Comparison of ENCODE assay signal across 1 cellular context in the genomic region with DNA sequence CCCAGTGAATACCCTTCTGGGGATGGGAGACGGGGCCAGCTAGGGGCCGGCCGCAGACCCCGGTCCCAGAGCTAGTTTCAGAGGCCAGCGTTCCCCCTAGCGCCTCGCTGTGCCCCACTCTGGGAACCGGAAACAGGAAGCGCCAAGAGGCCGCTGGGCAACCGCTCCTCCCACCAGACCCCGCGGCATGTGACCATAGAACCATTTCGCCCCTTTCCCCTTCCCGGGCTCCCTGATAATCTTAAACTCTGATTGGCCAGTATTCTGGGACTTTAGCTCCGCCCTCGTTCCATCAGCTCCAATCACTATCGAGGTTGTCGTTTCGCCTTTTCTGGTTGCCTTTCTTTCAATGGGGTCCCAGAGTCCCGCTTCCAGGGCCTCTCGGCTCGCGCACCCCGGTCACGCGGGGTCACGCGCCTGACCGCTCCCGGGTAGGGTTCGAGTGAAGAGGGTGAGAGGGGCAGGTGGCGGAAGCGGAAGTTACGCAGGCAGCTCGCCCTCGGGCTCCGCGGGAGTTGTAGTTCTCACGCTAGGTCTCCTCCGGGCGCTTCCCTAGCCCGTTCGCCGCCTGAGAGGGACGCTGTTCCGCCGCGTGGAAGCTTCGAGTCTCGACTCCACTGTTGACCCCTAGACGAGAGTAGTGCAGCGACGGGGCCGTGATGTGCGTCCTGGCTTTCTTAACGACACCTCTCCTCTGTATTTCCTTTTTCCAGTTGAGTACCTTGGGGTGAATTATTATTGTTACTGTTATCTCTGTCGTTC.
TF ChIP-seq lines count a peak whose summit lies in the region.

A gene (minus strand): TSS at position 121 of the 762 bp plus-strand sequence. CDS start 3,241 bp downstream, outside the sequence.

TF ChIP-seq in GM12878, 131 proteins besides CTCF, POLR2A, EP300 and RAD21 (continued from another document and continues in another):
- TF ChIP-seq, protein P1, sequence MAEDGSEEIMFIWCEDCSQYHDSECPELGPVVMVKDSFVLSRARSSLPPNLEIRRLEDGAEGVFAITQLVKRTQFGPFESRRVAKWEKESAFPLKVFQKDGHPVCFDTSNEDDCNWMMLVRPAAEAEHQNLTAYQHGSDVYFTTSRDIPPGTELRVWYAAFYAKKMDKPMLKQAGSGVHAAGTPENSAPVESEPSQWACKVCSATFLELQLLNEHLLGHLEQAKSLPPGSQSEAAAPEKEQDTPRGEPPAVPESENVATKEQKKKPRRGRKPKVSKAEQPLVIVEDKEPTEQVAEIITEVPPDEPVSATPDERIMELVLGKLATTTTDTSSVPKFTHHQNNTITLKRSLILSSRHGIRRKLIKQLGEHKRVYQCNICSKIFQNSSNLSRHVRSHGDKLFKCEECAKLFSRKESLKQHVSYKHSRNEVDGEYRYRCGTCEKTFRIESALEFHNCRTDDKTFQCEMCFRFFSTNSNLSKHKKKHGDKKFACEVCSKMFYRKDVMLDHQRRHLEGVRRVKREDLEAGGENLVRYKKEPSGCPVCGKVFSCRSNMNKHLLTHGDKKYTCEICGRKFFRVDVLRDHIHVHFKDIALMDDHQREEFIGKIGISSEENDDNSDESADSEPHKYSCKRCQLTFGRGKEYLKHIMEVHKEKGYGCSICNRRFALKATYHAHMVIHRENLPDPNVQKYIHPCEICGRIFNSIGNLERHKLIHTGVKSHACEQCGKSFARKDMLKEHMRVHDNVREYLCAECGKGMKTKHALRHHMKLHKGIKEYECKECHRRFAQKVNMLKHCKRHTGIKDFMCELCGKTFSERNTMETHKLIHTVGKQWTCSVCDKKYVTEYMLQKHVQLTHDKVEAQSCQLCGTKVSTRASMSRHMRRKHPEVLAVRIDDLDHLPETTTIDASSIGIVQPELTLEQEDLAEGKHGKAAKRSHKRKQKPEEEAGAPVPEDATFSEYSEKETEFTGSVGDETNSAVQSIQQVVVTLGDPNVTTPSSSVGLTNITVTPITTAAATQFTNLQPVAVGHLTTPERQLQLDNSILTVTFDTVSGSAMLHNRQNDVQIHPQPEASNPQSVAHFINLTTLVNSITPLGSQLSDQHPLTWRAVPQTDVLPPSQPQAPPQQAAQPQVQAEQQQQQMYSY (CRISPR knock-in tag; IDR thresholded peaks at IDR 0.05), result no peak
- TF ChIP-seq ESRRA (IDR thresholded peaks at IDR 0.05; ENCODE audit: low read length), result no peak
- TF ChIP-seq, protein P2, sequence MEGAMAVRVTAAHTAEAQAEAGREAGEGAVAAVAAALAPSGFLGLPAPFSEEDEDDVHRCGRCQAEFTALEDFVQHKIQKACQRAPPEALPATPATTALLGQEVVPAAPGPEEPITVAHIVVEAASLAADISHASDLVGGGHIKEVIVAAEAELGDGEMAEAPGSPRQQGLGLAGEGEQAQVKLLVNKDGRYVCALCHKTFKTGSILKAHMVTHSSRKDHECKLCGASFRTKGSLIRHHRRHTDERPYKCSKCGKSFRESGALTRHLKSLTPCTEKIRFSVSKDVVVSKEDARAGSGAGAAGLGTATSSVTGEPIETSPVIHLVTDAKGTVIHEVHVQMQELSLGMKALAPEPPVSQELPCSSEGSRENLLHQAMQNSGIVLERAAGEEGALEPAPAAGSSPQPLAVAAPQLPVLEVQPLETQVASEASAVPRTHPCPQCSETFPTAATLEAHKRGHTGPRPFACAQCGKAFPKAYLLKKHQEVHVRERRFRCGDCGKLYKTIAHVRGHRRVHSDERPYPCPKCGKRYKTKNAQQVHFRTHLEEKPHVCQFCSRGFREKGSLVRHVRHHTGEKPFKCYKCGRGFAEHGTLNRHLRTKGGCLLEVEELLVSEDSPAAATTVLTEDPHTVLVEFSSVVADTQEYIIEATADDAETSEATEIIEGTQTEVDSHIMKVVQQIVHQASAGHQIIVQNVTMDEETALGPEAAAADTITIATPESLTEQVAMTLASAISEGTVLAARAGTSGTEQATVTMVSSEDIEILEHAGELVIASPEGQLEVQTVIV (IDR thresholded peaks at IDR 0.05; ENCODE audit: borderline replicate concordance, partially characterized antibody), result peak; percentile 60
- TF ChIP-seq, protein P3, sequence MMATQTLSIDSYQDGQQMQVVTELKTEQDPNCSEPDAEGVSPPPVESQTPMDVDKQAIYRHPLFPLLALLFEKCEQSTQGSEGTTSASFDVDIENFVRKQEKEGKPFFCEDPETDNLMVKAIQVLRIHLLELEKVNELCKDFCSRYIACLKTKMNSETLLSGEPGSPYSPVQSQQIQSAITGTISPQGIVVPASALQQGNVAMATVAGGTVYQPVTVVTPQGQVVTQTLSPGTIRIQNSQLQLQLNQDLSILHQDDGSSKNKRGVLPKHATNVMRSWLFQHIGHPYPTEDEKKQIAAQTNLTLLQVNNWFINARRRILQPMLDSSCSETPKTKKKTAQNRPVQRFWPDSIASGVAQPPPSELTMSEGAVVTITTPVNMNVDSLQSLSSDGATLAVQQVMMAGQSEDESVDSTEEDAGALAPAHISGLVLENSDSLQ (IDR thresholded peaks at IDR 0.05), result 0 out of 2 replicates have a peak, but pooled peaks have one; percentile 20
- TF ChIP-seq FOS (IDR thresholded peaks at IDR 0.05; ENCODE audit: borderline replicate concordance, extremely low read depth, insufficient read length), result no peak
- TF ChIP-seq, protein P4, sequence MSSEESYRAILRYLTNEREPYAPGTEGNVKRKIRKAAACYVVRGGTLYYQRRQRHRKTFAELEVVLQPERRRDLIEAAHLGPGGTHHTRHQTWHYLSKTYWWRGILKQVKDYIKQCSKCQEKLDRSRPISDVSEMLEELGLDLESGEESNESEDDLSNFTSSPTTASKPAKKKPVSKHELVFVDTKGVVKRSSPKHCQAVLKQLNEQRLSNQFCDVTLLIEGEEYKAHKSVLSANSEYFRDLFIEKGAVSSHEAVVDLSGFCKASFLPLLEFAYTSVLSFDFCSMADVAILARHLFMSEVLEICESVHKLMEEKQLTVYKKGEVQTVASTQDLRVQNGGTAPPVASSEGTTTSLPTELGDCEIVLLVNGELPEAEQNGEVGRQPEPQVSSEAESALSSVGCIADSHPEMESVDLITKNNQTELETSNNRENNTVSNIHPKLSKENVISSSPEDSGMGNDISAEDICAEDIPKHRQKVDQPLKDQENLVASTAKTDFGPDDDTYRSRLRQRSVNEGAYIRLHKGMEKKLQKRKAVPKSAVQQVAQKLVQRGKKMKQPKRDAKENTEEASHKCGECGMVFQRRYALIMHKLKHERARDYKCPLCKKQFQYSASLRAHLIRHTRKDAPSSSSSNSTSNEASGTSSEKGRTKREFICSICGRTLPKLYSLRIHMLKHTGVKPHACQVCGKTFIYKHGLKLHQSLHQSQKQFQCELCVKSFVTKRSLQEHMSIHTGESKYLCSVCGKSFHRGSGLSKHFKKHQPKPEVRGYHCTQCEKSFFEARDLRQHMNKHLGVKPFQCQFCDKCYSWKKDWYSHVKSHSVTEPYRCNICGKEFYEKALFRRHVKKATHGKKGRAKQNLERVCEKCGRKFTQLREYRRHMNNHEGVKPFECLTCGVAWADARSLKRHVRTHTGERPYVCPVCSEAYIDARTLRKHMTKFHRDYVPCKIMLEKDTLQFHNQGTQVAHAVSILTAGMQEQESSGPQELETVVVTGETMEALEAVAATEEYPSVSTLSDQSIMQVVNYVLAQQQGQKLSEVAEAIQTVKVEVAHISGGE (CRISPR knock-in tag; IDR thresholded peaks at IDR 0.05), result no peak
- peak; percentile 76 for TF ChIP-seq CHD2 (IDR thresholded peaks at IDR 0.05; ENCODE audit: borderline replicate concordance, low read depth, low read length)
- peak; percentile 64; the same call in 1 of the 2 replicates for TF ChIP-seq TBL1XR1 (IDR thresholded peaks at IDR 0.05; ENCODE audit: low read depth, low read length)
- no peak for TF ChIP-seq CHD4 (IDR thresholded peaks at IDR 0.05)
- TF ChIP-seq TCF3 (IDR thresholded peaks at IDR 0.05; ENCODE audit: borderline replicate concordance, insufficient read depth, low read depth, low read length), result no peak
- TF ChIP-seq, protein P5, sequence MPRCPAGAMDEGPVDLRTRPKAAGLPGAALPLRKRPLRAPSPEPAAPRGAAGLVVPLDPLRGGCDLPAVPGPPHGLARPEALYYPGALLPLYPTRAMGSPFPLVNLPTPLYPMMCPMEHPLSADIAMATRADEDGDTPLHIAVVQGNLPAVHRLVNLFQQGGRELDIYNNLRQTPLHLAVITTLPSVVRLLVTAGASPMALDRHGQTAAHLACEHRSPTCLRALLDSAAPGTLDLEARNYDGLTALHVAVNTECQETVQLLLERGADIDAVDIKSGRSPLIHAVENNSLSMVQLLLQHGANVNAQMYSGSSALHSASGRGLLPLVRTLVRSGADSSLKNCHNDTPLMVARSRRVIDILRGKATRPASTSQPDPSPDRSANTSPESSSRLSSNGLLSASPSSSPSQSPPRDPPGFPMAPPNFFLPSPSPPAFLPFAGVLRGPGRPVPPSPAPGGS (IDR thresholded peaks at IDR 0.05; ENCODE audit: borderline replicate concordance, insufficient read depth, low read depth, low read length, poor library complexity, severe bottlenecking), result peak; percentile 51
- TF ChIP-seq NBN (IDR thresholded peaks at IDR 0.05), result peak; percentile 30; the same call in 1 of the 2 replicates
- TF ChIP-seq NFYA (IDR thresholded peaks at IDR 0.05; ENCODE audit: borderline replicate concordance, low read depth, low read length), result no peak
- TF ChIP-seq TCF7 (IDR thresholded peaks at IDR 0.05; ENCODE audit: borderline replicate concordance), result no peak
- TF ChIP-seq KDM1A (IDR thresholded peaks at IDR 0.05; ENCODE audit: borderline replicate concordance), result no peak
- TF ChIP-seq EZH2 (IDR thresholded peaks at IDR 0.05; ENCODE audit: borderline replicate concordance, control insufficient read depth, low read depth, low read length), result no peak
- TF ChIP-seq HDAC6 (IDR thresholded peaks at IDR 0.05; ENCODE audit: unreplicated experiment), result no peak
- peak; percentile 63; the same call in 1 of the 2 replicates for TF ChIP-seq MXI1 (IDR thresholded peaks at IDR 0.05; ENCODE audit: low read depth, low read length)
- no peak for TF ChIP-seq SREBF2 (IDR thresholded peaks at IDR 0.05; ENCODE audit: low read length)
- TF ChIP-seq MYB (IDR thresholded peaks at IDR 0.05; ENCODE audit: borderline replicate concordance, low read depth, low read length), result no peak
- peak; percentile 23; the same call in 1 of the 2 replicates for TF ChIP-seq LARP7 (IDR thresholded peaks at IDR 0.05)
- peak; percentile 63 for TF ChIP-seq SREBF1 (IDR thresholded peaks at IDR 0.05; ENCODE audit: low read length)
- TF ChIP-seq SMC3 (IDR thresholded peaks at IDR 0.05; ENCODE audit: borderline replicate concordance, low read length), result peak; percentile 39; the same call in 1 of the 2 replicates
- peak; percentile 78 for TF ChIP-seq GATAD2B (conservative IDR thresholded peaks at IDR 0.05; ENCODE audit: low read depth)
- TF ChIP-seq PAX8 (IDR thresholded peaks at IDR 0.05), result no peak
- TF ChIP-seq, protein P6, sequence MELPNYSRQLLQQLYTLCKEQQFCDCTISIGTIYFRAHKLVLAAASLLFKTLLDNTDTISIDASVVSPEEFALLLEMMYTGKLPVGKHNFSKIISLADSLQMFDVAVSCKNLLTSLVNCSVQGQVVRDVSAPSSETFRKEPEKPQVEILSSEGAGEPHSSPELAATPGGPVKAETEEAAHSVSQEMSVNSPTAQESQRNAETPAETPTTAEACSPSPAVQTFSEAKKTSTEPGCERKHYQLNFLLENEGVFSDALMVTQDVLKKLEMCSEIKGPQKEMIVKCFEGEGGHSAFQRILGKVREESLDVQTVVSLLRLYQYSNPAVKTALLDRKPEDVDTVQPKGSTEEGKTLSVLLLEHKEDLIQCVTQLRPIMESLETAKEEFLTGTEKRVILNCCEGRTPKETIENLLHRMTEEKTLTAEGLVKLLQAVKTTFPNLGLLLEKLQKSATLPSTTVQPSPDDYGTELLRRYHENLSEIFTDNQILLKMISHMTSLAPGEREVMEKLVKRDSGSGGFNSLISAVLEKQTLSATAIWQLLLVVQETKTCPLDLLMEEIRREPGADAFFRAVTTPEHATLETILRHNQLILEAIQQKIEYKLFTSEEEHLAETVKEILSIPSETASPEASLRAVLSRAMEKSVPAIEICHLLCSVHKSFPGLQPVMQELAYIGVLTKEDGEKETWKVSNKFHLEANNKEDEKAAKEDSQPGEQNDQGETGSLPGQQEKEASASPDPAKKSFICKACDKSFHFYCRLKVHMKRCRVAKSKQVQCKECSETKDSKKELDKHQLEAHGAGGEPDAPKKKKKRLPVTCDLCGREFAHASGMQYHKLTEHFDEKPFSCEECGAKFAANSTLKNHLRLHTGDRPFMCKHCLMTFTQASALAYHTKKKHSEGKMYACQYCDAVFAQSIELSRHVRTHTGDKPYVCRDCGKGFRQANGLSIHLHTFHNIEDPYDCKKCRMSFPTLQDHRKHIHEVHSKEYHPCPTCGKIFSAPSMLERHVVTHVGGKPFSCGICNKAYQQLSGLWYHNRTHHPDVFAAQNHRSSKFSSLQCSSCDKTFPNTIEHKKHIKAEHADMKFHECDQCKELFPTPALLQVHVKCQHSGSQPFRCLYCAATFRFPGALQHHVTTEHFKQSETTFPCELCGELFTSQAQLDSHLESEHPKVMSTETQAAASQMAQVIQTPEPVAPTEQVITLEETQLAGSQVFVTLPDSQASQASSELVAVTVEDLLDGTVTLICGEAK (IDR thresholded peaks at IDR 0.05; ENCODE audit: borderline replicate concordance), result peak; percentile 96
- peak; percentile 97 for TF ChIP-seq CREB1 (IDR thresholded peaks at IDR 0.05; ENCODE audit: low read depth)
- TF ChIP-seq MTA2 (IDR thresholded peaks at IDR 0.05; ENCODE audit: low read depth), result peak; percentile 15; the same call in 1 of the 2 replicates
- no peak for TF ChIP-seq ZNF274 (IDR thresholded peaks at IDR 0.05; ENCODE audit: insufficient read depth, insufficient read length)
- TF ChIP-seq PML (IDR thresholded peaks at IDR 0.05; ENCODE audit: low read length), result peak; percentile 92
- peak; percentile 79 for TF ChIP-seq MEF2B (IDR thresholded peaks at IDR 0.05; ENCODE audit: partially characterized antibody, poor library complexity, severe bottlenecking)
- TF ChIP-seq, protein P7, sequence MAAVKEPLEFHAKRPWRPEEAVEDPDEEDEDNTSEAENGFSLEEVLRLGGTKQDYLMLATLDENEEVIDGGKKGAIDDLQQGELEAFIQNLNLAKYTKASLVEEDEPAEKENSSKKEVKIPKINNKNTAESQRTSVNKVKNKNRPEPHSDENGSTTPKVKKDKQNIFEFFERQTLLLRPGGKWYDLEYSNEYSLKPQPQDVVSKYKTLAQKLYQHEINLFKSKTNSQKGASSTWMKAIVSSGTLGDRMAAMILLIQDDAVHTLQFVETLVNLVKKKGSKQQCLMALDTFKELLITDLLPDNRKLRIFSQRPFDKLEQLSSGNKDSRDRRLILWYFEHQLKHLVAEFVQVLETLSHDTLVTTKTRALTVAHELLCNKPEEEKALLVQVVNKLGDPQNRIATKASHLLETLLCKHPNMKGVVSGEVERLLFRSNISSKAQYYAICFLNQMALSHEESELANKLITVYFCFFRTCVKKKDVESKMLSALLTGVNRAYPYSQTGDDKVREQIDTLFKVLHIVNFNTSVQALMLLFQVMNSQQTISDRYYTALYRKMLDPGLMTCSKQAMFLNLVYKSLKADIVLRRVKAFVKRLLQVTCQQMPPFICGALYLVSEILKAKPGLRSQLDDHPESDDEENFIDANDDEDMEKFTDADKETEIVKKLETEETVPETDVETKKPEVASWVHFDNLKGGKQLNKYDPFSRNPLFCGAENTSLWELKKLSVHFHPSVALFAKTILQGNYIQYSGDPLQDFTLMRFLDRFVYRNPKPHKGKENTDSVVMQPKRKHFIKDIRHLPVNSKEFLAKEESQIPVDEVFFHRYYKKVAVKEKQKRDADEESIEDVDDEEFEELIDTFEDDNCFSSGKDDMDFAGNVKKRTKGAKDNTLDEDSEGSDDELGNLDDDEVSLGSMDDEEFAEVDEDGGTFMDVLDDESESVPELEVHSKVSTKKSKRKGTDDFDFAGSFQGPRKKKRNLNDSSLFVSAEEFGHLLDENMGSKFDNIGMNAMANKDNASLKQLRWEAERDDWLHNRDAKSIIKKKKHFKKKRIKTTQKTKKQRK (IDR thresholded peaks at IDR 0.05; ENCODE audit: low read depth, low read length), result 0 out of 2 replicates have a peak, but pooled peaks have one; percentile 7
- TF ChIP-seq CBFB (IDR thresholded peaks at IDR 0.05; ENCODE audit: low read depth), result no peak; the same call in 1 of the 2 replicates
